10 cellular contexts compared by ENCODE assay signal in genomic region chr15:63195257-63196023, GRCh38. TPM values are rescaled to one million over a fixed set of nuclear protein-coding genes. Genes with fewer than 3 reads are reported as not detected.
DNase-seq lines count a peak whose midpoint lies in the region; ATAC-seq, FAIRE-seq and TF ChIP-seq lines count a peak whose summit lies in the region.
"Had no signal": no experiment of that assay in that cellular context is flagged by ENCODE, and none has a peak within 500 bp of the region (broad histone marks: within the 10 kb centered on the region; RNA-seq: fewer than 3 reads in every experiment).

No MANE protein-coding gene starts in this region.

- H3K36me3 ChIP-seq in BLaER1 treated with 17β-estradiol and CSF1 and Interleukin-3, amounts not matched to agents 10 nM and 100 nM = peaks cover 13 to 31% (median 19%) of the 10 kb centered on the region in 11 experiments; a peak in 19 of 22 replicates
- no peaks in the 10 kb centered on the region for H3K36me3 ChIP-seq in GM23338 (ENCODE audit: insufficient read depth)

- H3K36me3 Mint-ChIP-seq in GM23338 (ENCODE audit: low read depth) (no peaks in the 10 kb centered on the region), mesothelial cell of epicardium (no peaks in the 10 kb centered on the region)
- H3K36me3 Mint-ChIP-seq in activated CD4-positive, alpha-beta memory T cell treated with anti-CD3 and anti-CD28 coated beads, Interleukin-2, amount 10 ng/mL, durations not matched to agents 7 days and 5 days (ENCODE audit: low read depth) = peaks cover 57% of the 10 kb centered on the region

- H3K4me2 ChIP-seq in BLaER1 treated with 17β-estradiol and CSF1 and Interleukin-3, amounts not matched to agents 10 nM and 100 nM = peak overlapping the region; percentile 62 to 96 (median 93)
- H3K4me2 ChIP-seq in GM23338 = no peak overlapping the region

- peaks cover 0 to 3% (median 0%) of the 10 kb centered on the region in 11 experiments; a peak in 2 of 22 replicates for H3K9me3 ChIP-seq in BLaER1 treated with 17β-estradiol and CSF1 and Interleukin-3, amounts not matched to agents 10 nM and 100 nM (replicated peaks in 1 of 11)

- peaks cover 0 to 100% (median 5%) of the 10 kb centered on the region in 11 experiments; a peak in 9 of 22 replicates for H4K20me1 ChIP-seq in BLaER1 treated with 17β-estradiol and CSF1 and Interleukin-3, amounts not matched to agents 10 nM and 100 nM
- 0 out of 2 replicates have a peak, but pooled peaks cover 5% of the 10 kb centered on the region for H4K20me1 ChIP-seq in GM23338 (replicated peaks; ENCODE audit: insufficient read depth)

- H3K27me3 ChIP-seq in BLaER1 treated with 17β-estradiol and CSF1 and Interleukin-3, amounts not matched to agents 10 nM and 100 nM = no peaks in the 10 kb centered on the region
- H3K27me3 ChIP-seq in GM23338 (ENCODE audit: insufficient read depth) = no peaks in the 10 kb centered on the region

- ATAC-seq in GM23338 (no peak), HG02588 (IDR thresholded peaks at IDR 0.05; ENCODE audit: unreplicated experiment) (no peak), HG02973 (IDR thresholded peaks at IDR 0.05; ENCODE audit: unreplicated experiment) (no peak), SK-N-SH treated with all-trans-retinoic acid at 6 μM for 48 hours (no peak)

- no peak for TF ChIP-seq CTCF in GM23338 (conservative IDR thresholded peaks at IDR 0.05; ENCODE audit: low read depth in 2 of 2)
- TF ChIP-seq CTCF in mesothelial cell of epicardium (IDR thresholded peaks at IDR 0.05; ENCODE audit: unreplicated experiment) = no peak

- peak overlapping the region in 8 of 11 experiments; percentile 11 to 81 (median 28); a peak in 12 of 22 replicates for H3K27ac ChIP-seq in BLaER1 treated with 17β-estradiol and CSF1 and Interleukin-3, amounts not matched to agents 10 nM and 100 nM
- H3K27ac ChIP-seq in GM23338 (ENCODE audit: low read depth) = no peak overlapping the region

- H3K9me3 Mint-ChIP-seq in GM23338 = no peaks in the 10 kb centered on the region
- no peaks in the 10 kb centered on the region for H3K9me3 Mint-ChIP-seq in activated CD4-positive, alpha-beta memory T cell treated with anti-CD3 and anti-CD28 coated beads, Interleukin-2, amount 10 ng/mL, durations not matched to agents 7 days and 5 days
- H3K9me3 Mint-ChIP-seq in mesothelial cell of epicardium = no peaks in the 10 kb centered on the region

- no peak overlapping the region for H2AFZ ChIP-seq in GM23338

- H3K9me2 ChIP-seq in GM23338 (ENCODE audit: insufficient read depth) = no peaks in the 10 kb centered on the region

- POLR2A ChIA-PET in activated CD4-positive, alpha-beta memory T cell treated with anti-CD3 and anti-CD28 coated beads, Interleukin-2, amount 10 ng/mL, durations not matched to agents 7 days and 5 days (lab: Charles Lee) = interaction anchor here (0.6 to 8.8 kb wide), 8 partner anchors 8 to 794 kb away, joined by 3 to 177 read pairs (median 17); partner anchors contain the start of gene RPS27L

- CTCF ChIA-PET in activated CD4-positive, alpha-beta memory T cell treated with anti-CD3 and anti-CD28 coated beads, Interleukin-2, amount 10 ng/mL, durations not matched to agents 7 days and 5 days (lab: Charles Lee) = interaction anchor here (1.3 to 2.4 kb wide), 5 partner anchors 8 to 147 kb away, joined by 4 to 10 read pairs (median 8); no protein-coding TSS in a partner anchor

- FAIRE-seq in RCC 7860 (lab: Jason Lieb, UNC) = no peak
- FAIRE-seq: G401.6 had no signal

- peaks cover 97% of the 10 kb centered on the region for H3K79me2 ChIP-seq in GM23338 (replicated peaks; ENCODE audit: insufficient read depth)

- peaks cover 73% of the 10 kb centered on the region for H3K4me1 Mint-ChIP-seq in GM23338
- H3K4me1 Mint-ChIP-seq in activated CD4-positive, alpha-beta memory T cell treated with anti-CD3 and anti-CD28 coated beads, Interleukin-2, amount 10 ng/mL, durations not matched to agents 7 days and 5 days = peaks cover 87% of the 10 kb centered on the region
- H3K4me1 Mint-ChIP-seq in mesothelial cell of epicardium = peaks cover 39% of the 10 kb centered on the region

- H3K27ac Mint-ChIP-seq in GM23338 (peak overlapping the region; percentile 69), mesothelial cell of epicardium (peak overlapping the region; percentile 27)
- peak overlapping the region; percentile 53 for H3K27ac Mint-ChIP-seq in activated CD4-positive, alpha-beta memory T cell treated with anti-CD3 and anti-CD28 coated beads, Interleukin-2, amount 10 ng/mL, durations not matched to agents 7 days and 5 days

- H3F3A ChIP-seq in GM23338 (replicated peaks; ENCODE audit: low read depth) = no peaks in the 10 kb centered on the region

- H3K9ac ChIP-seq in BLaER1 treated with 17β-estradiol and CSF1 and Interleukin-3, amounts not matched to agents 10 nM and 100 nM = no peak overlapping the region

- H3K4me3 ChIP-seq in BLaER1 treated with 17β-estradiol and CSF1 and Interleukin-3, amounts not matched to agents 10 nM and 100 nM = no peak overlapping the region
- no peak overlapping the region for H3K4me3 ChIP-seq in GM23338

- H3K27me3 Mint-ChIP-seq in GM23338 (ENCODE audit: insufficient read depth, low read depth, poor library complexity) = peaks cover 3% of the 10 kb centered on the region
- no peaks in the 10 kb centered on the region for H3K27me3 Mint-ChIP-seq in activated CD4-positive, alpha-beta memory T cell treated with anti-CD3 and anti-CD28 coated beads, Interleukin-2, amount 10 ng/mL, durations not matched to agents 7 days and 5 days
- H3K27me3 Mint-ChIP-seq in mesothelial cell of epicardium (ENCODE audit: low read depth) = no peaks in the 10 kb centered on the region

- peaks cover 60 to 93% (median 66%) of the 10 kb centered on the region in 10 experiments for H3K4me1 ChIP-seq in BLaER1 treated with 17β-estradiol and CSF1 and Interleukin-3, amounts not matched to agents 10 nM and 100 nM
- peaks cover 74% of the 10 kb centered on the region for H3K4me1 ChIP-seq in GM23338 (ENCODE audit: insufficient read depth)

- DNase-seq in GM23338 (ENCODE audit: low spot score) (no peak), mesothelial cell of epicardium (ENCODE audit: low spot score in 2 of 2, unreplicated experiment in 2 of 2) (no peak), RCC 7860 (ENCODE audit: low spot score) (no peak)
- DNase-seq in activated CD4-positive, alpha-beta memory T cell treated with anti-CD3 and anti-CD28 coated beads, Interleukin-2, amount 10 ng/mL, durations not matched to agents 7 days and 5 days = no peak
- DNase-seq: stimulated activated CD8-positive, alpha-beta memory T cell treated with anti-CD3 and anti-CD28 coated beads, Interleukin-4, amount 100 ng/mL, for 48 hours had no signal

- H3K4me3 Mint-ChIP-seq in GM23338 = no peak overlapping the region
- H3K4me3 Mint-ChIP-seq in activated CD4-positive, alpha-beta memory T cell treated with anti-CD3 and anti-CD28 coated beads, Interleukin-2, amount 10 ng/mL, durations not matched to agents 7 days and 5 days = peak overlapping the region; percentile 38
- H3K4me3 Mint-ChIP-seq in mesothelial cell of epicardium = no peak overlapping the region

TF ChIP-seq in GM23338, 12 proteins besides CTCF, POLR2A, EP300 and RAD21 (continues in another document):
- TF ChIP-seq POLR2AphosphoS5 (IDR thresholded peaks at IDR 0.05; ENCODE audit: low read depth) = no peak

TF ChIP-seq in SK-N-SH treated with all-trans-retinoic acid at 6 μM for 48 hours, 23 proteins besides CTCF, POLR2A, EP300 and RAD21 (continues in another document):
- TF ChIP-seq POU6F1 (CRISPR knock-in tag; IDR thresholded peaks at IDR 0.05; ENCODE audit: borderline replicate concordance, low read depth) (no peak), OSR1 (CRISPR knock-in tag; IDR thresholded peaks at IDR 0.05) (no peak)

RNA-seq across cellular contexts. Expression of gene RAB8B, which starts 6.0 kb away (rescaled TPM):
- total RNA-seq in GM23338 (2014; rRNA removed; shearing (Covaris generic)) = 38.1 and 41.7 TPM in 2 replicates
- 23.2 and 23.5 TPM in 2 replicates for polyA plus RNA-seq in GM23338 (2016; fragmentation: Nextera tagmentation; extraction: Ambion mirVana)
- 100 to 1,000 TPM; 133 to 139 TPM for total RNA-seq in activated CD4-positive, alpha-beta memory T cell treated with anti-CD3 and anti-CD28 coated beads, Interleukin-2, amount 10 ng/mL, durations not matched to agents 7 days and 5 days
- total RNA-seq in mesothelial cell of epicardium = 20.2 to 27.1 TPM (median 22.7 TPM) in 3 replicates

RNA-seq across cellular contexts. Expression of gene RPS27L, which starts 38.2 kb away (rescaled TPM):
- 48.2 and 85.9 TPM in 2 replicates for total RNA-seq in GM23338 (2014; rRNA removed; shearing (Covaris generic))
- 1,011 and 1,086 TPM in 2 replicates for polyA plus RNA-seq in GM23338 (2016; fragmentation: Nextera tagmentation; extraction: Ambion mirVana)
- 100 to 1,000 TPM; 171 to 173 TPM for total RNA-seq in activated CD4-positive, alpha-beta memory T cell treated with anti-CD3 and anti-CD28 coated beads, Interleukin-2, amount 10 ng/mL, durations not matched to agents 7 days and 5 days
- total RNA-seq in mesothelial cell of epicardium = 124 to 132 TPM (median 130 TPM) in 3 replicates
